Comparison of ENCODE assay signal across 27 cellular contexts in the genomic region with DNA sequence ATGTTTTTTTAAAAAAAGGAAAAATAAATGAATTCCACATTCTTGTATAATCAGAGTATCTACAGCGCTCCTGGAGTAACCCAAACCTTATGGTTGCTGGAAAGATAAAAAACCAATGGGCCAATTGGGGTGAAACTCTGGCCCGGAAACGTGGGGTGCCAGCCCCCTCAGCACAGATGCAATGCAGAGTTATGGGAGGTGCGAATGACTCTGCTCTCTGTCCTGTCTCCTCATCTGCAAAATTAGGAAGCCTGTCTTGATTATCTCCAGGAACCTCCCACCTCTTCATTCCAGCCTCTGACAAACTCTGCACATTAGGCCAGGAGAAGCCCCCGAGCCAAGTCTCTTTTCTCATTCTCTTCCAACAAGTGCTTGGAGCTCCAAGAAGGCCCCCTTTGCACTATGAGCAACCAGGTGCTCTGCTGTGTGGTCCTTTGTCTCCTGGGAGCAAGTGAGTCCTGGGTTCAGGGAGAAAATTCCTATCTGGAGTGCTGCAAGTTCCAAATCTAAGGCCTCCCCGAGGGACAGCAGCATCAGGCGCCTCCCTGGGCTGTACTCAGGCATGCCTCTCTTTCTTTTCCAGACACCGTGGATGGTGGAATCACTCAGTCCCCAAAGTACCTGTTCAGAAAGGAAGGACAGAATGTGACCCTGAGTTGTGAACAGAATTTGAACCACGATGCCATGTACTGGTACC.
DNase-seq lines count a peak whose midpoint lies in the region; ATAC-seq and TF ChIP-seq lines count a peak whose summit lies in the region.
"Had no signal": no experiment of that assay in that cellular context is flagged by ENCODE, and none has a peak within 500 bp of the region (broad histone marks: within the 10 kb centered on the region; RNA-seq: fewer than 3 reads in every experiment).

No MANE protein-coding gene starts in this region.

- peaks cover 21% of the 10 kb centered on the region for H3K4me1 Mint-ChIP-seq in activated T-cell treated with anti-CD3 and anti-CD28 coated beads, Interleukin-2, amount 50 U/mL, for 24 hours (ENCODE audit: low read depth)
- peaks cover 5% of the 10 kb centered on the region; the same call in 2 of the 3 replicates for H3K4me1 Mint-ChIP-seq in GM23338
- peaks cover 0 to 7% (median 0%) of the 10 kb centered on the region in 4 donors for H3K4me1 Mint-ChIP-seq in naive thymus-derived CD8-positive, alpha-beta T cell
- H3K4me1 Mint-ChIP-seq: B cell, endodermal cell, nephron had no signal

- CTCF ChIA-PET in OCI-LY7 (lab: Charles Lee; ENCODE audit: unreplicated experiment): no interaction called here

- no peaks in the 10 kb centered on the region for H3K9me3 Mint-ChIP-seq in activated T-cell treated with anti-CD3 and anti-CD28 coated beads, Interleukin-2, amount 50 U/mL, for 24 hours
- no peaks in the 10 kb centered on the region for H3K9me3 Mint-ChIP-seq in GM23338
- no peaks in the 10 kb centered on the region for H3K9me3 Mint-ChIP-seq in activated naive CD4-positive, alpha-beta T cell treated with anti-CD3 and anti-CD28 coated beads, Interleukin-2, amount 50 U/mL, for 72 hours
- H3K9me3 Mint-ChIP-seq in naive thymus-derived CD8-positive, alpha-beta T cell: no peaks in the 10 kb centered on the region
- H3K9me3 Mint-ChIP-seq: endodermal cell, nephron had no signal

- no peaks in the 10 kb centered on the region for H3K9me3 ChIP-seq in OCI-LY7 (ENCODE audit: low read length)
- H3K9me3 ChIP-seq: esophagus muscularis mucosa, lower lobe of right lung, SJCRH30, upper lobe of left lung had no signal

- no peak for ATAC-seq in GM23338
- ATAC-seq in activated naive CD4-positive, alpha-beta T cell treated with anti-CD3 and anti-CD28 coated beads, Interleukin-2, amount 50 U/mL, for 72 hours: peak in 1 of 2 donors; percentile 28
- peak; percentile 32 to 49 for ATAC-seq in naive thymus-derived CD8-positive, alpha-beta T cell
- ATAC-seq: lower lobe of right lung had no signal

- H3K79me2 ChIP-seq in GM23338 (replicated peaks; ENCODE audit: insufficient read depth) (no peaks in the 10 kb centered on the region), OCI-LY7 (ENCODE audit: insufficient read depth, low read depth, low read length) (no peaks in the 10 kb centered on the region)

- peak overlapping the region; percentile 76 for H3K27ac Mint-ChIP-seq in activated T-cell treated with anti-CD3 and anti-CD28 coated beads, Interleukin-2, amount 50 U/mL, for 24 hours
- H3K27ac Mint-ChIP-seq in GM23338: no peak overlapping the region
- H3K27ac Mint-ChIP-seq in activated naive CD4-positive, alpha-beta T cell treated with anti-CD3 and anti-CD28 coated beads, Interleukin-2, amount 50 U/mL, for 72 hours: peak overlapping the region; percentile 56 to 81
- H3K27ac Mint-ChIP-seq in naive thymus-derived CD8-positive, alpha-beta T cell: peak overlapping the region in 8 of 10 donors; percentile 22 to 91 (median 79)
- H3K27ac Mint-ChIP-seq: B cell, endodermal cell, nephron had no signal

- H3K27ac ChIP-seq in GM23338 (ENCODE audit: low read depth) (no peak overlapping the region), OCI-LY7 (ENCODE audit: low read depth, low read length, poor library complexity, severe bottlenecking) (no peak overlapping the region)
- H3K27ac ChIP-seq: esophagus muscularis mucosa, HL-60, lower lobe of right lung, SJCRH30, upper lobe of left lung had no signal

- intact Hi-C loops in OCI-LY7 (cut with micrococcal nuclease; ENCODE audit: unreplicated experiment): no loop called here

- peaks cover 2% of the 10 kb centered on the region for H3K27me3 Mint-ChIP-seq in activated T-cell treated with anti-CD3 and anti-CD28 coated beads, Interleukin-2, amount 50 U/mL, for 24 hours
- H3K27me3 Mint-ChIP-seq in GM23338 (ENCODE audit: insufficient read depth, low read depth, poor library complexity): peaks cover 1% of the 10 kb centered on the region
- H3K27me3 Mint-ChIP-seq in naive thymus-derived CD8-positive, alpha-beta T cell: peaks cover 0 to 8% (median 2%) of the 10 kb centered on the region in 5 donors

- DNase-seq in activated T-cell treated with anti-CD3 and anti-CD28 coated beads, Interleukin-2, amount 50 U/mL, for 24 hours: no peak
- no peak for DNase-seq in activated T-cell treated with anti-CD3 and anti-CD28 coated beads, Interleukin-2, amount 50 U/mL, for 48 hours
- DNase-seq in GM23338 (ENCODE audit: low spot score) (no peak), NCI-H526 (lab: John Stamatoyannopoulos, UW) (no peak), OCI-LY7 (ENCODE audit: low spot score) (no peak)
- no peak for DNase-seq in activated naive CD4-positive, alpha-beta T cell treated with anti-CD3 and anti-CD28 coated beads, Interleukin-2, amount 50 U/mL, for 72 hours (ENCODE audit: low spot score in 2 of 2)
- no peak for DNase-seq in naive thymus-derived CD8-positive, alpha-beta T cell
- DNase-seq in stimulated activated CD4-positive, alpha-beta T cell treated with anti-CD3 and anti-CD28 coated beads, Interleukin-4, amount 100 ng/mL, for 1 hour: no peak
- DNase-seq: activated CD4-positive, CD25-positive, alpha-beta regulatory T cell treated with anti-CD3 and anti-CD28 coated beads, Interleukin-2, amount 50 U/mL, for 72 hours; activated CD8-positive, alpha-beta memory T cell treated with anti-CD3 and anti-CD28 coated beads, Interleukin-2, amount 50 U/mL, for 4 hours; COR-L47; endodermal cell; foreskin melanocyte; Karpas-422; kidney glomerular epithelial cell; lower lobe of right lung; NCI-H146; NCI-H2107; NCI-H82; SJCRH30; stimulated activated CD4-positive, alpha-beta T cell treated with anti-CD3 and anti-CD28 coated beads, Interleukin-1b, Interleukin-23, amount 100 ng/mL, for 48 hours; upper lobe of left lung had no signal

- POLR2A ChIA-PET in naive thymus-derived CD8-positive, alpha-beta T cell (lab: Charles Lee): interaction anchor here (1.5 to 2.7 kb wide), 4 partner anchors 169 to 190 kb away, joined by 4 to 20 read pairs (median 12); no protein-coding TSS in a partner anchor
- POLR2A ChIA-PET in OCI-LY7 (lab: Charles Lee): no interaction called here

- no TSS peak for BruUV-seq in OCI-LY7 (replicated peaks; lab: Mats Ljungman, UMichigan)

- H3K36me3 ChIP-seq in GM23338 (ENCODE audit: insufficient read depth): no peaks in the 10 kb centered on the region
- no peaks in the 10 kb centered on the region for H3K36me3 ChIP-seq in OCI-LY7 (ENCODE audit: insufficient read depth, low read length)
- H3K36me3 ChIP-seq: esophagus muscularis mucosa, lower lobe of right lung, SJCRH30, upper lobe of left lung had no signal

- H3K27me3 ChIP-seq in GM23338 (ENCODE audit: insufficient read depth): no peaks in the 10 kb centered on the region
- H3K27me3 ChIP-seq: SJCRH30, upper lobe of left lung had no signal

- peaks cover 5% of the 10 kb centered on the region for H3K4me1 ChIP-seq in GM23338 (ENCODE audit: insufficient read depth)
- no peaks in the 10 kb centered on the region for H3K4me1 ChIP-seq in OCI-LY7 (ENCODE audit: insufficient read depth, low read length, poor library complexity, severe bottlenecking)
- H3K4me1 ChIP-seq: esophagus muscularis mucosa, lower lobe of right lung, SJCRH30, upper lobe of left lung had no signal

- H3K36me3 Mint-ChIP-seq in activated T-cell treated with anti-CD3 and anti-CD28 coated beads, Interleukin-2, amount 50 U/mL, for 24 hours (ENCODE audit: low read depth): no peaks in the 10 kb centered on the region
- H3K36me3 Mint-ChIP-seq in GM23338 (ENCODE audit: low read depth): no peaks in the 10 kb centered on the region
- H3K36me3 Mint-ChIP-seq in activated naive CD4-positive, alpha-beta T cell treated with anti-CD3 and anti-CD28 coated beads, Interleukin-2, amount 50 U/mL, for 72 hours: no peaks in the 10 kb centered on the region
- H3K36me3 Mint-ChIP-seq in naive thymus-derived CD8-positive, alpha-beta T cell: no peaks in the 10 kb centered on the region

- H2AFZ ChIP-seq in GM23338 (peak overlapping the region; percentile 74; the same call in 1 of the 2 replicates), OCI-LY7 (ENCODE audit: low read length) (no peak overlapping the region)

- no peaks in the 10 kb centered on the region for H4K20me1 ChIP-seq in GM23338 (replicated peaks; ENCODE audit: insufficient read depth)
- H4K20me1 ChIP-seq in OCI-LY7 (ENCODE audit: insufficient read depth, low read length): no peaks in the 10 kb centered on the region

- H3K4me2 ChIP-seq in GM23338: no peak overlapping the region
- H3K4me2 ChIP-seq in OCI-LY7 (ENCODE audit: low read length): no peak overlapping the region

- no peaks in the 10 kb centered on the region for H3F3A ChIP-seq in GM23338 (replicated peaks; ENCODE audit: low read depth)

- H3K4me3 ChIP-seq in GM23338: no peak overlapping the region
- no peak overlapping the region for H3K4me3 ChIP-seq in OCI-LY7 (ENCODE audit: low read depth, low read length, poor library complexity, severe bottlenecking)
- H3K4me3 ChIP-seq: esophagus muscularis mucosa, lower lobe of right lung, SJCRH30, skin epidermis, upper lobe of left lung had no signal

- no peak for TF ChIP-seq CTCF in GM23338 (conservative IDR thresholded peaks at IDR 0.05; ENCODE audit: low read depth in 2 of 2)
- TF ChIP-seq CTCF in OCI-LY7 (conservative IDR thresholded peaks at IDR 0.05; ENCODE audit: low read length): no peak

- H3K4me3 Mint-ChIP-seq in activated T-cell treated with anti-CD3 and anti-CD28 coated beads, Interleukin-2, amount 50 U/mL, for 24 hours: peak overlapping the region; percentile 66
- no peak overlapping the region for H3K4me3 Mint-ChIP-seq in GM23338
- H3K4me3 Mint-ChIP-seq in naive thymus-derived CD8-positive, alpha-beta T cell: peak overlapping the region; percentile 6 to 81 (median 70)
- H3K4me3 Mint-ChIP-seq: B cell, endodermal cell, nephron had no signal

- H3K9me2 ChIP-seq in GM23338 (ENCODE audit: insufficient read depth) (no peaks in the 10 kb centered on the region), OCI-LY7 (ENCODE audit: insufficient read depth, low read length) (no peaks in the 10 kb centered on the region)

TF ChIP-seq in GM23338, 12 proteins besides CTCF, POLR2A, EP300 and RAD21 (continues in another document):
- TF ChIP-seq, protein P1, sequence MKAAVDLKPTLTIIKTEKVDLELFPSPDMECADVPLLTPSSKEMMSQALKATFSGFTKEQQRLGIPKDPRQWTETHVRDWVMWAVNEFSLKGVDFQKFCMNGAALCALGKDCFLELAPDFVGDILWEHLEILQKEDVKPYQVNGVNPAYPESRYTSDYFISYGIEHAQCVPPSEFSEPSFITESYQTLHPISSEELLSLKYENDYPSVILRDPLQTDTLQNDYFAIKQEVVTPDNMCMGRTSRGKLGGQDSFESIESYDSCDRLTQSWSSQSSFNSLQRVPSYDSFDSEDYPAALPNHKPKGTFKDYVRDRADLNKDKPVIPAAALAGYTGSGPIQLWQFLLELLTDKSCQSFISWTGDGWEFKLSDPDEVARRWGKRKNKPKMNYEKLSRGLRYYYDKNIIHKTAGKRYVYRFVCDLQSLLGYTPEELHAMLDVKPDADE (IDR thresholded peaks at IDR 0.05): no peak
